In genomic region chr6:21609881-21610329, GRCh38 we compare ENCODE assay signal across 18 cellular contexts. TPM values are rescaled to one million over a fixed set of nuclear protein-coding genes. Genes with fewer than 3 reads are reported as not detected.
DNase-seq lines count a peak whose midpoint lies in the region; ATAC-seq, FAIRE-seq and TF ChIP-seq lines count a peak whose summit lies in the region.
"Had no signal": no experiment of that assay in that cellular context is flagged by ENCODE, and none has a peak within 500 bp of the region (broad histone marks: within the 10 kb centered on the region; RNA-seq: fewer than 3 reads in every experiment).

No MANE protein-coding gene starts in this region.

- dilution Hi-C loops in mammary epithelial cell (cut with HindIII; ENCODE audit: low sequenced_read_pairs): no loop called here

- no peaks in the 10 kb centered on the region for H3K9me1 ChIP-seq in K562 (ENCODE audit: control insufficient read depth, insufficient read depth, low read length)

- H3K4me2 ChIP-seq in BLaER1 treated with 17β-estradiol and CSF1 and Interleukin-3, amounts not matched to agents 10 nM and 100 nM: peak overlapping the region; percentile 34 to 83 (median 54); a peak in 17 of 22 replicates
- no peak overlapping the region for H3K4me2 ChIP-seq in GM23338
- peak overlapping the region; percentile 14; the same call in 1 of the 2 replicates for H3K4me2 ChIP-seq in K562 (ENCODE audit: insufficient read depth, low read length)
- no peak overlapping the region for H3K4me2 ChIP-seq in mammary epithelial cell (ENCODE audit: insufficient read depth, low read depth, low read length)

- peak overlapping the region; percentile 69; the same call in 1 of the 2 replicates for H2AFZ ChIP-seq in GM23338
- peak overlapping the region; percentile 70; the same call in 1 of the 2 replicates for H2AFZ ChIP-seq in K562 (ENCODE audit: low read depth, low read length)
- no peak overlapping the region for H2AFZ ChIP-seq in mammary epithelial cell (ENCODE audit: low read depth, low read length)

- H3K9me3 ChIP-seq in BLaER1 treated with 17β-estradiol and CSF1 and Interleukin-3, amounts not matched to agents 10 nM and 100 nM (replicated peaks in 1 of 11): peaks cover 0 to 57% (median 44%) of the 10 kb centered on the region in 11 experiments; a peak in 19 of 22 replicates
- H3K9me3 ChIP-seq in K562 (replicated peaks; ENCODE audit: control insufficient read depth, insufficient read depth, low read depth, low read length): no peaks in the 10 kb centered on the region
- H3K9me3 ChIP-seq in mammary epithelial cell (replicated peaks; ENCODE audit: insufficient read depth, low read length): no peaks in the 10 kb centered on the region
- H3K9me3 ChIP-seq: Peyer's patch had no signal

- ATAC-seq in GM23338 (peak; percentile 52; the same call in 2 of the 3 replicates), K562 (peak; percentile 82)
- ATAC-seq: Right ventricle myocardium inferior had no signal

- no peak for FAIRE-seq in K562 (lab: Jason Lieb, UNC)
- FAIRE-seq: GM12891 had no signal

- TF ChIP-seq CTCF in GM23338 (conservative IDR thresholded peaks at IDR 0.05; ENCODE audit: low read depth in 2 of 2) (no peak; a peak in 1 of 4 replicates), K562 (IDR thresholded peaks at IDR 0.05 in 2 of 3, conservative IDR thresholded peaks at IDR 0.05 in 1 of 3; ENCODE audit: insufficient read depth in 2 of 3, low read depth in 1 of 3, low read length in 3 of 3) (no peak), mammary epithelial cell (conservative IDR thresholded peaks at IDR 0.05 in 1 of 2, IDR thresholded peaks at IDR 0.05 in 1 of 2; ENCODE audit: extremely low read depth in 1 of 2, insufficient read depth in 1 of 2, low read depth in 1 of 2, low read length in 2 of 2) (no peak)

- no peaks in the 10 kb centered on the region for H3K27me3 ChIP-seq in BLaER1 treated with 17β-estradiol and CSF1 and Interleukin-3, amounts not matched to agents 10 nM and 100 nM
- no peaks in the 10 kb centered on the region for H3K27me3 ChIP-seq in GM23338 (ENCODE audit: insufficient read depth)
- peaks cover 3 to 22% of the 10 kb centered on the region in 2 experiments; a peak in 3 of 5 replicates for H3K27me3 ChIP-seq in K562 (ENCODE audit: control insufficient read depth in 2 of 2, insufficient read depth in 2 of 2, low read length in 2 of 2)
- no peaks in the 10 kb centered on the region for H3K27me3 ChIP-seq in mammary epithelial cell (ENCODE audit: insufficient read depth, low read length)
- H3K27me3 ChIP-seq: Peyer's patch had no signal

- H3K9me2 ChIP-seq in GM23338 (ENCODE audit: insufficient read depth): no peaks in the 10 kb centered on the region

- POLR2A ChIA-PET in K562 (lab: Yijun Ruan, JAX): interaction anchor here (0.6 kb wide), 1 partner anchor 425 kb away, joined by 3 read pairs; no protein-coding TSS in a partner anchor

- no peak for TF ChIP-seq EP300 in K562 (IDR thresholded peaks at IDR 0.05; ENCODE audit: low read length)

- H3F3A ChIP-seq in GM23338 (replicated peaks; ENCODE audit: low read depth): no peaks in the 10 kb centered on the region

- peaks cover 12% of the 10 kb centered on the region for H3K4me1 Mint-ChIP-seq in GM23338
- H3K4me1 Mint-ChIP-seq: CD4-positive, CD25-positive, alpha-beta regulatory T cell had no signal

- peak overlapping the region in 9 of 11 experiments; percentile 48 to 67 (median 57); a peak in 19 of 22 replicates for H3K27ac ChIP-seq in BLaER1 treated with 17β-estradiol and CSF1 and Interleukin-3, amounts not matched to agents 10 nM and 100 nM
- H3K27ac ChIP-seq in GM23338 (ENCODE audit: low read depth) (no peak overlapping the region), K562 (ENCODE audit: extremely low read depth, low read depth, low read length) (no peak overlapping the region), mammary epithelial cell (ENCODE audit: insufficient read depth, low read depth, low read length) (no peak overlapping the region)
- H3K27ac ChIP-seq: Peyer's patch, SK-N-MC had no signal

- no peak overlapping the region for H3K27ac Mint-ChIP-seq in GM23338
- H3K27ac Mint-ChIP-seq: CD4-positive, CD25-positive, alpha-beta regulatory T cell had no signal

- TF ChIP-seq POLR2A in K562 (conservative IDR thresholded peaks at IDR 0.05): no peak

- DNase-seq in GM23338 (ENCODE audit: low spot score) (peak; percentile 25), NCI-H69 (lab: John Stamatoyannopoulos, UW) (peak; percentile 88), K562 (ENCODE audit: extremely low read depth in 1 of 4, low spot score in 3 of 4) (no peak), OCI-M1 (lab: John Stamatoyannopoulos, UW) (no peak), iPS-NIHi11 (ENCODE audit: low spot score) (no peak), mammary epithelial cell (no peak)
- no peak for DNase-seq in activated T-cell treated with anti-CD3 and anti-CD28 coated beads, Interleukin-2, amount 50 U/mL, for 1 hour
- DNase-seq: CD4-positive, CD25-positive, alpha-beta regulatory T cell; GDM1; NCI-H1436 treated with DMSO at 0.1 percent for 48 hours; NCI-H2081; NCI-H82; Peyer's patch had no signal

- no peaks in the 10 kb centered on the region for H4K20me1 ChIP-seq in BLaER1 treated with 17β-estradiol and CSF1 and Interleukin-3, amounts not matched to agents 10 nM and 100 nM
- H4K20me1 ChIP-seq in GM23338 (replicated peaks; ENCODE audit: insufficient read depth): no peaks in the 10 kb centered on the region
- no peaks in the 10 kb centered on the region for H4K20me1 ChIP-seq in K562 (replicated peaks; ENCODE audit: control insufficient read depth, insufficient read depth, low read length)
- no peaks in the 10 kb centered on the region for H4K20me1 ChIP-seq in mammary epithelial cell (ENCODE audit: insufficient read depth, low read length)

- peaks cover 0 to 10% (median 0%) of the 10 kb centered on the region in 11 experiments; a peak in 2 of 22 replicates for H3K36me3 ChIP-seq in BLaER1 treated with 17β-estradiol and CSF1 and Interleukin-3, amounts not matched to agents 10 nM and 100 nM
- H3K36me3 ChIP-seq in GM23338 (ENCODE audit: insufficient read depth) (no peaks in the 10 kb centered on the region), K562 (ENCODE audit: control insufficient read depth, insufficient read depth, low read length) (no peaks in the 10 kb centered on the region), mammary epithelial cell (ENCODE audit: insufficient read depth, low read length) (no peaks in the 10 kb centered on the region)
- H3K36me3 ChIP-seq: Peyer's patch had no signal

- H3K27me3 Mint-ChIP-seq in GM23338 (ENCODE audit: insufficient read depth, low read depth, poor library complexity): peaks cover 4% of the 10 kb centered on the region
- H3K27me3 Mint-ChIP-seq: IgD-negative memory B cell had no signal

- no peak overlapping the region for H3K4me3 Mint-ChIP-seq in GM23338
- H3K4me3 Mint-ChIP-seq: CD4-positive, CD25-positive, alpha-beta regulatory T cell had no signal

- WGBS in K562 (ENCODE audit: insufficient coverage, low coverage, missing lambda C conversion rate): 11% methylated on average over 24 of the region's 28 CpGs
- 100% methylated on average over 9 of the region's 28 CpGs for WGBS in mammary epithelial cell (ENCODE audit: low coverage, missing lambda C conversion rate)

- H3K79me2 ChIP-seq in GM23338 (replicated peaks; ENCODE audit: insufficient read depth) (no peaks in the 10 kb centered on the region), K562 (ENCODE audit: control insufficient read depth, insufficient read depth, low read length) (no peaks in the 10 kb centered on the region), mammary epithelial cell (ENCODE audit: insufficient read depth, low read length) (no peaks in the 10 kb centered on the region)

- intact Hi-C loops in K562 (cut with micrococcal nuclease) (no loop called here), mammary epithelial cell (cut with micrococcal nuclease) (no loop called here)

- no peak for TF ChIP-seq RAD21 in K562 (CRISPR knock-in tag; conservative IDR thresholded peaks at IDR 0.05 in 1 of 2, IDR thresholded peaks at IDR 0.05 in 1 of 2)

- H3K36me3 Mint-ChIP-seq in GM23338 (ENCODE audit: low read depth): peaks cover 9% of the 10 kb centered on the region; the same call in 2 of the 3 replicates
- H3K36me3 Mint-ChIP-seq: CD4-positive, CD25-positive, alpha-beta regulatory T cell; IgD-negative memory B cell had no signal

- CTCF ChIA-PET in K562 (lab: Yijun Ruan, JAX; ENCODE audit: low intra/inter-chr PET ratio) (interaction anchor here (0.7 kb wide), 1 partner anchor 40 kb away, joined by 3 read pairs; no protein-coding TSS in a partner anchor), mammary epithelial cell (lab: Charles Lee; ENCODE audit: low non-redundant PET) (no interaction called here)

- H3K4me3 ChIP-seq in BLaER1 treated with 17β-estradiol and CSF1 and Interleukin-3, amounts not matched to agents 10 nM and 100 nM: peak overlapping the region in 1 of 10 experiments; percentile 18; a peak in 2 of 20 replicates
- H3K4me3 ChIP-seq in GM23338 (no peak overlapping the region), K562 (peak overlapping the region; percentile 9; the same call in 1 of the 2 replicates), mammary epithelial cell (replicated peaks in 1 of 3; ENCODE audit: insufficient read depth in 1 of 3, low read depth in 2 of 3, low read length in 3 of 3) (no peak overlapping the region)
- H3K4me3 ChIP-seq: Peyer's patch, SK-N-MC had no signal

- peaks cover 7% of the 10 kb centered on the region; the same call in 2 of the 3 replicates for H3K9me3 Mint-ChIP-seq in GM23338
- H3K9me3 Mint-ChIP-seq: CD4-positive, CD25-positive, alpha-beta regulatory T cell; IgD-negative memory B cell had no signal

- H3K9ac ChIP-seq in BLaER1 treated with 17β-estradiol and CSF1 and Interleukin-3, amounts not matched to agents 10 nM and 100 nM: peak overlapping the region in 2 of 11 experiments; percentile 3 to 20; a peak in 2 of 22 replicates
- H3K9ac ChIP-seq in K562 (ENCODE audit: insufficient read depth in 1 of 2, low read depth in 2 of 2, low read length in 2 of 2) (no peak overlapping the region), mammary epithelial cell (ENCODE audit: insufficient read depth, low read length) (no peak overlapping the region)

- peaks cover 25 to 38% (median 32%) of the 10 kb centered on the region in 10 experiments for H3K4me1 ChIP-seq in BLaER1 treated with 17β-estradiol and CSF1 and Interleukin-3, amounts not matched to agents 10 nM and 100 nM
- H3K4me1 ChIP-seq in GM23338 (ENCODE audit: insufficient read depth): peaks cover 6% of the 10 kb centered on the region; the same call in 1 of the 2 replicates
- H3K4me1 ChIP-seq in K562 (replicated peaks in 1 of 2; ENCODE audit: control insufficient read depth in 2 of 2, insufficient read depth in 2 of 2, low read length in 2 of 2): peaks cover 0 to 8% of the 10 kb centered on the region in 2 experiments; a peak in 2 of 5 replicates
- H3K4me1 ChIP-seq in mammary epithelial cell (ENCODE audit: insufficient read depth, low read length): no peaks in the 10 kb centered on the region
- H3K4me1 ChIP-seq: Peyer's patch had no signal

- BruUV-seq in K562 (replicated peaks; lab: Mats Ljungman, UMichigan) (no TSS peak), mammary epithelial cell (replicated peaks; lab: Mats Ljungman, UMichigan) (no TSS peak)

- in situ Hi-C loops in K562 (cut with MboI) (no loop called here), mammary epithelial cell (cut with MboI; ENCODE audit: low sequenced_read_pairs in 2 of 2) (loop anchor here in 1 of 2 donors (25.0 kb wide), 1 partner anchor 327 kb away; no protein-coding TSS in a partner anchor)

RNA-seq across cellular contexts. Expression of gene SOX4, which starts 16.4 kb away (rescaled TPM):
- total RNA-seq in GM23338 (2014; rRNA removed; shearing (Covaris generic)): 156 and 164 TPM in 2 replicates
- polyA plus RNA-seq in GM23338 (2016; fragmentation: Nextera tagmentation; extraction: Ambion mirVana) (235 and 245 TPM in 2 replicates), K562 (2011; rRNA removed) (0.03 TPM in 1 of 2 replicates, not detected in the other), K562 (2014; fragmentation: Illumina TruSeq; extraction: Trizol) (0.04 TPM in 2 replicates), K562 (2014; fragmentation: Nextera tagmentation; extraction: Ambion mirVana) (under 1 TPM; 0.07 to 0.21 TPM), K562 (2014; rRNA removed) (0.01 and 0.04 TPM in 2 replicates), mammary epithelial cell (6.2 TPM)
- not detected in 2 replicates for total RNA-seq in K562 (2011; cell fraction: chromatin; rRNA removed; ENCODE audit: low replicate concordance)
- 0.17 TPM in 1 of 2 replicates, not detected in the other for total RNA-seq in K562 (2011; cell fraction: nucleolus; rRNA removed)
- not detected in 2 replicates for total RNA-seq in K562 (2011; cell fraction: nucleoplasm; rRNA removed)
- total RNA-seq in K562 (2014; rRNA removed) (0.04 and 0.05 TPM in 2 replicates), K562 (2014; rRNA removed; fragmentation: Illumina TruSeq; extraction: Trizol) (0.03 and 0.04 TPM in 2 replicates), K562 (2015; rRNA removed; fragmentation: Illumina TruSeq; extraction: Trizol) (0.04 TPM in 2 replicates), K562 (2021) (0.27 and 0.29 TPM in 2 replicates), mammary epithelial cell (10 to 100 TPM; 22.3 to 64.8 TPM)
- 0.01 TPM in 2 replicates for polyA plus RNA-seq in K562 (2011; cell fraction: cytosol; rRNA removed)
- polyA plus RNA-seq in K562 (2011; cell fraction: nucleus; rRNA removed): 0.03 TPM in 2 replicates
- 0.07 and 0.08 TPM in 2 replicates for polyA plus RNA-seq in K562 (2012)
- 0.06 TPM in 1 of 2 replicates, not detected in the other for polyA minus RNA-seq in K562 (2011; rRNA and poly(A)+ RNA removed)
- not detected in 2 replicates for polyA minus RNA-seq in K562 (2011; cell fraction: cytosol; rRNA and poly(A)+ RNA removed)
- polyA minus RNA-seq in K562 (2011; cell fraction: nucleus; rRNA and poly(A)+ RNA removed): under 0.01 TPM in 1 of 2 replicates, not detected in the other
- polyA minus RNA-seq in mammary epithelial cell: 9.2 TPM

Comparison
In these comparisons a context has a peak if more than half of its experiments do, and no peak if none do; other contexts are left out.
1. H3K27ac ChIP-seq: peak in BLaER1 treated with 17β-estradiol and CSF1 and Interleukin-3, amounts not matched to agents 10 nM and 100 nM (9 of 11); none in GM23338 (single experiment), K562 (single experiment) and mammary epithelial cell (single experiment).
2. H3K4me2 ChIP-seq: peak in BLaER1 treated with 17β-estradiol and CSF1 and Interleukin-3, amounts not matched to agents 10 nM and 100 nM (11 of 11) and K562 (single experiment); none in GM23338 (single experiment) and mammary epithelial cell (single experiment).
3. DNase-seq: peak in GM23338 (single experiment) and NCI-H69 (single experiment); none in K562 (0 of 4), OCI-M1 (single experiment), iPS-NIHi11 (single experiment), mammary epithelial cell (single experiment) and activated T-cell treated with anti-CD3 and anti-CD28 coated beads, Interleukin-2, amount 50 U/mL, for 1 hour (single experiment).
4. RNA of gene SOX4, which starts 16.4 kb away (total RNA-seq): 156 to 164 TPM in GM23338 and 22.3 to 64.8 TPM in mammary epithelial cell; 0.03 to 0.29 TPM in K562; every median in the first group is over 10 times any median in the second.